In genomic region chr2:138671566-138671965, GRCh38 we compare ENCODE assay signal across 23 cellular contexts.
DNase-seq lines count a peak whose midpoint lies in the region; ATAC-seq and TF ChIP-seq lines count a peak whose summit lies in the region.
"Had no signal": no experiment of that assay in that cellular context is flagged by ENCODE, and none has a peak within 500 bp of the region (broad histone marks: within the 10 kb centered on the region; RNA-seq: fewer than 3 reads in every experiment).

No MANE protein-coding gene starts in this region.

- dilution Hi-C loops in mammary epithelial cell (cut with HindIII; ENCODE audit: low sequenced_read_pairs), result no loop called here

- H3K27me3 ChIP-seq in mammary epithelial cell (ENCODE audit: insufficient read depth, low read length), result no peaks in the 10 kb centered on the region
- no peaks in the 10 kb centered on the region for H3K27me3 ChIP-seq in neural progenitor cell
- H3K27me3 ChIP-seq in left lung, result no peaks in the 10 kb centered on the region
- H3K27me3 ChIP-seq in Karpas-422 (ENCODE audit: low read length), result no peaks in the 10 kb centered on the region
- H3K27me3 ChIP-seq: BE2C; BLaER1 treated with 17β-estradiol and CSF1 and Interleukin-3, amounts not matched to agents 10 nM and 100 nM had no signal

- BruUV-seq in mammary epithelial cell (replicated peaks; lab: Mats Ljungman, UMichigan) (no TSS peak), MCF 10A (replicated peaks; lab: Mats Ljungman, UMichigan) (no TSS peak)

- H3K9me3 Mint-ChIP-seq in MCF 10A (ENCODE audit: unreplicated experiment), result no peaks in the 10 kb centered on the region
- H3K9me3 Mint-ChIP-seq in WTC11, result no peaks in the 10 kb centered on the region
- H3K9me3 Mint-ChIP-seq in neural progenitor cell, result no peaks in the 10 kb centered on the region
- H3K9me3 Mint-ChIP-seq: CD4-positive, alpha-beta T cell had no signal

- H3K27ac ChIP-seq in mammary epithelial cell (ENCODE audit: insufficient read depth, low read depth, low read length) (no peak overlapping the region), neural progenitor cell (no peak overlapping the region), left lung (no peak overlapping the region), Karpas-422 (ENCODE audit: low read length) (no peak overlapping the region)
- H3K27ac ChIP-seq: 22Rv1; BLaER1 treated with 17β-estradiol and CSF1 and Interleukin-3, amounts not matched to agents 10 nM and 100 nM had no signal

- no peak overlapping the region for H3K4me2 ChIP-seq in mammary epithelial cell (ENCODE audit: insufficient read depth, low read depth, low read length)
- H3K4me2 ChIP-seq in neural progenitor cell, result no peak overlapping the region
- H3K4me2 ChIP-seq in Karpas-422 (ENCODE audit: low read depth, low read length, poor library complexity, severe bottlenecking), result no peak overlapping the region
- H3K4me2 ChIP-seq: BLaER1 treated with 17β-estradiol and CSF1 and Interleukin-3, amounts not matched to agents 10 nM and 100 nM had no signal

- 40% methylated on average over 10 of the region's 10 CpGs for WGBS in mammary epithelial cell (ENCODE audit: low coverage, missing lambda C conversion rate)

- H3K4me1 Mint-ChIP-seq in MCF 10A (ENCODE audit: insufficient read depth, unreplicated experiment), result no peaks in the 10 kb centered on the region
- peaks cover 29% of the 10 kb centered on the region for H3K4me1 Mint-ChIP-seq in WTC11
- no peaks in the 10 kb centered on the region for H3K4me1 Mint-ChIP-seq in neural progenitor cell
- H3K4me1 Mint-ChIP-seq: CD14-positive monocyte; CD8-positive, alpha-beta memory T cell had no signal

- no peak for ATAC-seq in WTC11
- ATAC-seq in GM18511 (IDR thresholded peaks at IDR 0.05; ENCODE audit: unreplicated experiment), result no peak
- ATAC-seq in left lung, result no peak
- ATAC-seq: GM12878 had no signal

- H4K20me1 ChIP-seq in mammary epithelial cell (ENCODE audit: insufficient read depth, low read length) (no peaks in the 10 kb centered on the region), neural progenitor cell (ENCODE audit: low read depth) (no peaks in the 10 kb centered on the region), Karpas-422 (ENCODE audit: insufficient read depth, low read depth, low read length) (no peaks in the 10 kb centered on the region)
- H4K20me1 ChIP-seq: BLaER1 treated with 17β-estradiol and CSF1 and Interleukin-3, amounts not matched to agents 10 nM and 100 nM had no signal

- H3K36me3 Mint-ChIP-seq in MCF 10A (ENCODE audit: insufficient read depth, unreplicated experiment) (no peaks in the 10 kb centered on the region), WTC11 (no peaks in the 10 kb centered on the region), neural progenitor cell (no peaks in the 10 kb centered on the region)
- H3K36me3 Mint-ChIP-seq: CD14-positive monocyte; CD8-positive, alpha-beta memory T cell had no signal

- H3K27ac Mint-ChIP-seq in MCF 10A (ENCODE audit: low read depth, unreplicated experiment), result no peak overlapping the region
- H3K27ac Mint-ChIP-seq in WTC11, result 0 out of 2 replicates have a peak overlapping the region, but pooled peaks have one; percentile 13
- H3K27ac Mint-ChIP-seq in neural progenitor cell, result no peak overlapping the region
- H3K27ac Mint-ChIP-seq: CD14-positive monocyte; CD4-positive, alpha-beta T cell; CD8-positive, alpha-beta memory T cell had no signal

- no peaks in the 10 kb centered on the region for H3K79me2 ChIP-seq in mammary epithelial cell (ENCODE audit: insufficient read depth, low read length)
- H3K79me2 ChIP-seq in neural progenitor cell (ENCODE audit: low read depth), result no peaks in the 10 kb centered on the region
- no peaks in the 10 kb centered on the region for H3K79me2 ChIP-seq in Karpas-422 (ENCODE audit: low read length)

- TF ChIP-seq CTCF in mammary epithelial cell (conservative IDR thresholded peaks at IDR 0.05 in 1 of 2, IDR thresholded peaks at IDR 0.05 in 1 of 2; ENCODE audit: extremely low read depth in 1 of 2, insufficient read depth in 1 of 2, low read depth in 1 of 2, low read length in 2 of 2) (no peak), MCF 10A (IDR thresholded peaks at IDR 0.05; ENCODE audit: unreplicated experiment) (no peak), WTC11 (IDR thresholded peaks at IDR 0.05) (no peak), neural progenitor cell (IDR thresholded peaks at IDR 0.05) (no peak), left lung (IDR thresholded peaks at IDR 0.05) (no peak)

- H3K9me2 ChIP-seq in Karpas-422 (replicated peaks; ENCODE audit: insufficient read depth, low read length), result no peaks in the 10 kb centered on the region

- POLR2A ChIA-PET in MCF 10A (lab: Yijun Ruan, JAX), result no interaction called here
- POLR2A ChIA-PET in WTC11 (lab: Charles Lee), result no interaction called here

- no peaks in the 10 kb centered on the region for H3K9me3 ChIP-seq in mammary epithelial cell (replicated peaks; ENCODE audit: insufficient read depth, low read length)
- H3K9me3 ChIP-seq in neural progenitor cell (ENCODE audit: low read depth), result no peaks in the 10 kb centered on the region
- no peaks in the 10 kb centered on the region for H3K9me3 ChIP-seq in left lung
- no peaks in the 10 kb centered on the region for H3K9me3 ChIP-seq in Karpas-422 (ENCODE audit: low read length)
- H3K9me3 ChIP-seq: BE2C; BLaER1 treated with 17β-estradiol and CSF1 and Interleukin-3, amounts not matched to agents 10 nM and 100 nM had no signal

- H3K4me3 ChIP-seq in mammary epithelial cell (replicated peaks in 1 of 3; ENCODE audit: insufficient read depth in 1 of 3, low read depth in 2 of 3, low read length in 3 of 3), result no peak overlapping the region
- no peak overlapping the region for H3K4me3 ChIP-seq in neural progenitor cell
- H3K4me3 ChIP-seq in left lung, result no peak overlapping the region
- H3K4me3 ChIP-seq in Karpas-422 (ENCODE audit: low read length), result no peak overlapping the region
- H3K4me3 ChIP-seq: BLaER1 treated with 17β-estradiol and CSF1 and Interleukin-3, amounts not matched to agents 10 nM and 100 nM; GM12878 had no signal

- H3F3A ChIP-seq in neural progenitor cell (ENCODE audit: low read depth), result no peaks in the 10 kb centered on the region

- CTCF ChIA-PET in mammary epithelial cell (lab: Charles Lee; ENCODE audit: low non-redundant PET) (no interaction called here), MCF 10A (lab: Yijun Ruan, JAX) (interaction anchor here (0.5 to 0.7 kb wide), 2 partner anchors 286 to 1730 kb away, joined by 3 to 4 read pairs; no protein-coding TSS in a partner anchor), WTC11 (lab: Charles Lee) (no interaction called here)

- H3K36me3 ChIP-seq in mammary epithelial cell (ENCODE audit: insufficient read depth, low read length) (no peaks in the 10 kb centered on the region), neural progenitor cell (no peaks in the 10 kb centered on the region), left lung (no peaks in the 10 kb centered on the region), Karpas-422 (ENCODE audit: insufficient read depth, low read length) (no peaks in the 10 kb centered on the region)
- H3K36me3 ChIP-seq: BE2C; BLaER1 treated with 17β-estradiol and CSF1 and Interleukin-3, amounts not matched to agents 10 nM and 100 nM had no signal

- H3K27me3 Mint-ChIP-seq in MCF 10A (ENCODE audit: insufficient read depth, unreplicated experiment), result no peaks in the 10 kb centered on the region
- peaks cover 19% of the 10 kb centered on the region for H3K27me3 Mint-ChIP-seq in WTC11 (ENCODE audit: low read depth)
- no peaks in the 10 kb centered on the region for H3K27me3 Mint-ChIP-seq in neural progenitor cell (ENCODE audit: insufficient read depth, low read depth)

- H2AFZ ChIP-seq in mammary epithelial cell (ENCODE audit: low read depth, low read length) (peak overlapping the region; percentile 73), neural progenitor cell (replicated peaks) (peak overlapping the region; percentile 26), Karpas-422 (ENCODE audit: low read length) (no peak overlapping the region)

- no peak overlapping the region for H3K4me3 Mint-ChIP-seq in MCF 10A (ENCODE audit: unreplicated experiment)
- 0 out of 2 replicates have a peak overlapping the region, but pooled peaks have one; percentile 7 for H3K4me3 Mint-ChIP-seq in WTC11
- no peak overlapping the region for H3K4me3 Mint-ChIP-seq in neural progenitor cell
- H3K4me3 Mint-ChIP-seq: CD14-positive monocyte; CD4-positive, alpha-beta T cell; CD8-positive, alpha-beta memory T cell had no signal

- no peak for DNase-seq in mammary epithelial cell
- DNase-seq in MCF 10A (ENCODE audit: unreplicated experiment), result no peak
- DNase-seq in WTC11 (ENCODE audit: low spot score), result no peak
- no peak for DNase-seq in neural progenitor cell (ENCODE audit: low spot score)
- no peak for DNase-seq in left lung
- DNase-seq in Karpas-422, result no peak
- DNase-seq: ACHN; AML-193; BE2C; CD4-positive, alpha-beta T cell; CD8-positive, alpha-beta memory T cell; DMS 273 treated with DMSO at 0.1 percent for 48 hours; DMS79; EL; GDM1; GOT3; H7; HCEC 1CT had no signal

- H3K9ac ChIP-seq in mammary epithelial cell (ENCODE audit: insufficient read depth, low read length) (no peak overlapping the region), neural progenitor cell (no peak overlapping the region), Karpas-422 (ENCODE audit: low read length) (no peak overlapping the region)
- H3K9ac ChIP-seq: BLaER1 treated with 17β-estradiol and CSF1 and Interleukin-3, amounts not matched to agents 10 nM and 100 nM had no signal

- peaks cover 14% of the 10 kb centered on the region for H3K4me1 ChIP-seq in mammary epithelial cell (ENCODE audit: insufficient read depth, low read length)
- no peaks in the 10 kb centered on the region for H3K4me1 ChIP-seq in neural progenitor cell
- H3K4me1 ChIP-seq in left lung, result no peaks in the 10 kb centered on the region
- H3K4me1 ChIP-seq in Karpas-422 (ENCODE audit: low read length), result no peaks in the 10 kb centered on the region
- H3K4me1 ChIP-seq: BE2C; BLaER1 treated with 17β-estradiol and CSF1 and Interleukin-3, amounts not matched to agents 10 nM and 100 nM had no signal

- intact Hi-C loops in mammary epithelial cell (cut with micrococcal nuclease), result no loop called here
- intact Hi-C loops in MCF 10A (cut with micrococcal nuclease), result no loop called here
- intact Hi-C loops in left lung (cut with DNase I), result no loop called here

- in situ Hi-C loops in mammary epithelial cell (cut with MboI; ENCODE audit: low sequenced_read_pairs in 2 of 2), result no loop called here

TF ChIP-seq in WTC11, 78 proteins besides CTCF, POLR2A, EP300 and RAD21 (continues in another document):
- no peak for TF ChIP-seq FOXP1 (CRISPR knock-in tag; IDR thresholded peaks at IDR 0.05; ENCODE audit: borderline replicate concordance)
- no peak for TF ChIP-seq EMX1 (CRISPR knock-in tag; IDR thresholded peaks at IDR 0.05)
- TF ChIP-seq NR1H2 (CRISPR knock-in tag; IDR thresholded peaks at IDR 0.05), result no peak
- TF ChIP-seq USF2 (CRISPR knock-in tag; IDR thresholded peaks at IDR 0.05), result no peak
